Comparison of ENCODE assay signal across 15 cellular contexts in the genomic region with DNA sequence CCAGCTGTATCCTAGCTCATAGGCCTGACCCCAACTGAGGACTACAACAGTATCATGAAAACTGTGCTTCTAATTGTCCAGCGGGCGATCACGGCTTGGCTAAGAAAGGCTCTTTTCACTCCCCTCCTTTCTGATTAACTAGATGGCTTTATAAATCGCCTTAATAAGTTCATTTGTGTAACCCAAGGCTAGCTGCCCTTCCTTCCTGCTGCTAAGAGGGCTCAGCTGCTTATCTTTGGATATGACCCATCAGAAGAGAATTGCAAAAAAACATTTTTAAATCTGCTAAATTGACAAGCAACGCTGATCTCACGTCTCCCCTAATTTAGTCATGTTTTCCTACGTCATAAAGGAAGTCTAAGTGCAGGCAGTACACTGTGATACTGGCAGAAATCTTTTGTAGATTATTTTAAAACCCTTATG.
A peak's percentile ranks its signal among the peaks of the same experiment; 100 is the strongest.
DNase-seq lines count a peak whose midpoint lies in the region; ATAC-seq and TF ChIP-seq lines count a peak whose summit lies in the region.
"Had no signal": no experiment of that assay in that cellular context is flagged by ENCODE, and none has a peak within 500 bp of the region (broad histone marks: within the 10 kb centered on the region; RNA-seq: fewer than 3 reads in every experiment).

No MANE protein-coding gene starts in this region.

- TF ChIP-seq CTCF in WTC11 (IDR thresholded peaks at IDR 0.05) (no peak), fibroblast of the aortic adventitia (IDR thresholded peaks at IDR 0.05; ENCODE audit: insufficient read depth, low read length) (no peak), retinal pigment epithelial cell (conservative IDR thresholded peaks at IDR 0.05; ENCODE audit: low read depth, low read length) (no peak)

- H3K4me3 Mint-ChIP-seq in WTC11: no peak overlapping the region
- H3K4me3 Mint-ChIP-seq: activated B cell treated with CpG ODN at 0.5 μM for 24 hours; activated naive CD8-positive, alpha-beta T cell treated with anti-CD3 and anti-CD28 coated beads, Interleukin-2, amount 10 ng/mL, durations not matched to agents 7 days and 5 days; activated T-helper 1 cell treated with anti-CD3 and anti-CD28 coated beads, Interleukin-12 subunit alpha, Interleukin-12 subunit beta, Interleukin-2, Interleukin-4 antibody, amounts not matched to agents 30 ng/mL and 10 ng/mL and 1 ng/mL, durations not matched to agents 14 hours and 24 hours and 36 hours had no signal

- CTCF ChIA-PET in WTC11 (lab: Charles Lee): no interaction called here

- H3K27me3 Mint-ChIP-seq in WTC11 (ENCODE audit: low read depth): no peaks in the 10 kb centered on the region
- H3K27me3 Mint-ChIP-seq: activated naive CD8-positive, alpha-beta T cell treated with anti-CD3 and anti-CD28 coated beads, Interleukin-2, amount 10 ng/mL, durations not matched to agents 7 days and 5 days had no signal

- no peaks in the 10 kb centered on the region for H3K36me3 Mint-ChIP-seq in WTC11
- H3K36me3 Mint-ChIP-seq: activated naive CD8-positive, alpha-beta T cell treated with anti-CD3 and anti-CD28 coated beads, Interleukin-2, amount 10 ng/mL, durations not matched to agents 7 days and 5 days had no signal

- DNase-seq in NCI-H69 (lab: John Stamatoyannopoulos, UW) (peak; percentile 90), WTC11 (ENCODE audit: low spot score) (no peak), fibroblast of the aortic adventitia (ENCODE audit: low read depth) (peak; percentile 50), retinal pigment epithelial cell (ENCODE audit: low read depth) (peak; percentile 48), KG1 (lab: John Stamatoyannopoulos, UW) (no peak)
- DNase-seq: activated B cell treated with CpG ODN at 0.5 μM for 24 hours; activated naive CD8-positive, alpha-beta T cell treated with anti-CD3 and anti-CD28 coated beads, Interleukin-2, amount 10 ng/mL, durations not matched to agents 7 days and 5 days; effector CD8-positive, alpha-beta T cell; left cardiac atrium; NCI-H1436; NCI-H226; testis had no signal

- ATAC-seq in WTC11: no peak
- no peak for ATAC-seq in HG02610 (IDR thresholded peaks at IDR 0.05; ENCODE audit: unreplicated experiment)
- no peak for ATAC-seq in GM19351 (IDR thresholded peaks at IDR 0.05; ENCODE audit: unreplicated experiment)

- H3K4me1 Mint-ChIP-seq in WTC11: peaks cover 19% of the 10 kb centered on the region

- POLR2A ChIA-PET in WTC11 (lab: Charles Lee): no interaction called here

- no peak overlapping the region for H3K4me3 ChIP-seq in fibroblast of the aortic adventitia (ENCODE audit: low read depth, low read length)
- no peak overlapping the region for H3K4me3 ChIP-seq in retinal pigment epithelial cell (ENCODE audit: low read length)
- H3K4me3 ChIP-seq: testis had no signal

- peak overlapping the region; percentile 55; the same call in 1 of the 2 replicates for H3K27ac Mint-ChIP-seq in WTC11
- H3K27ac Mint-ChIP-seq: activated B cell treated with CpG ODN at 0.5 μM for 24 hours; activated naive CD8-positive, alpha-beta T cell treated with anti-CD3 and anti-CD28 coated beads, Interleukin-2, amount 10 ng/mL, durations not matched to agents 7 days and 5 days; activated T-helper 1 cell treated with anti-CD3 and anti-CD28 coated beads, Interleukin-12 subunit alpha, Interleukin-12 subunit beta, Interleukin-2, Interleukin-4 antibody, amounts not matched to agents 30 ng/mL and 10 ng/mL and 1 ng/mL, durations not matched to agents 14 hours and 24 hours and 36 hours had no signal

- no peaks in the 10 kb centered on the region for H3K9me3 Mint-ChIP-seq in WTC11
- H3K9me3 Mint-ChIP-seq: activated B cell treated with CpG ODN at 0.5 μM for 24 hours; activated T-helper 1 cell treated with anti-CD3 and anti-CD28 coated beads, Interleukin-12 subunit alpha, Interleukin-12 subunit beta, Interleukin-2, Interleukin-4 antibody, amounts not matched to agents 30 ng/mL and 10 ng/mL and 1 ng/mL, durations not matched to agents 14 hours and 24 hours and 36 hours had no signal

TF ChIP-seq in WTC11, 78 proteins besides CTCF, POLR2A, EP300 and RAD21:
- TF ChIP-seq ATF6 (CRISPR knock-in tag; IDR thresholded peaks at IDR 0.05): no peak

Comparison
In these comparisons a context has a peak if more than half of its experiments do, and no peak if none do; other contexts are left out.
1. DNase-seq: peak in NCI-H69 (single experiment), fibroblast of the aortic adventitia (single experiment) and retinal pigment epithelial cell (single experiment); none in WTC11 (single experiment) and KG1 (single experiment).